Comparison of ENCODE assay signal across 11 cellular contexts in genomic region chr5:59124983-59125960, GRCh38.
DNase-seq lines count a peak whose midpoint lies in the region; ATAC-seq, FAIRE-seq and TF ChIP-seq lines count a peak whose summit lies in the region.
"Had no signal": no experiment of that assay in that cellular context is flagged by ENCODE, and none has a peak within 500 bp of the region (broad histone marks: within the 10 kb centered on the region; RNA-seq: fewer than 3 reads in every experiment).

No MANE protein-coding gene starts in this region.

- peak overlapping the region; percentile 68 for H3K4me2 ChIP-seq in GM23338

- H3K27me3 ChIP-seq in GM23338 (ENCODE audit: insufficient read depth), result no peaks in the 10 kb centered on the region

- no peaks in the 10 kb centered on the region for H3K9me3 Mint-ChIP-seq in GM23338

- no peaks in the 10 kb centered on the region for H3K9me2 ChIP-seq in GM23338 (ENCODE audit: insufficient read depth)

- H3K27me3 Mint-ChIP-seq in GM23338 (ENCODE audit: insufficient read depth, low read depth, poor library complexity), result no peaks in the 10 kb centered on the region

- DNase-seq in AG10803 (ENCODE audit: low read depth) (peak; percentile 35), GM23338 (ENCODE audit: low spot score) (peak; percentile 46), left kidney (ENCODE audit: low read depth, low spot score) (peak; percentile 89), UCSD-AML1 (lab: John Stamatoyannopoulos, UW; ENCODE audit: unreplicated experiment) (no peak)
- DNase-seq: amniotic stem cell, NCI-H1694 had no signal

- no peaks in the 10 kb centered on the region for H3F3A ChIP-seq in GM23338 (replicated peaks; ENCODE audit: low read depth)

- peaks cover 48% of the 10 kb centered on the region for H3K4me1 ChIP-seq in GM23338 (ENCODE audit: insufficient read depth)

- H3K4me3 ChIP-seq in AG10803 (ENCODE audit: low read length), result no peak overlapping the region
- no peak overlapping the region for H3K4me3 ChIP-seq in GM23338

- H3K79me2 ChIP-seq in GM23338 (replicated peaks; ENCODE audit: insufficient read depth), result no peaks in the 10 kb centered on the region

- TF ChIP-seq CTCF in AG10803 (conservative IDR thresholded peaks at IDR 0.05; ENCODE audit: low read length), result no peak
- TF ChIP-seq CTCF in GM23338 (conservative IDR thresholded peaks at IDR 0.05; ENCODE audit: low read depth in 2 of 2), result no peak

- H3K36me3 Mint-ChIP-seq in GM23338 (ENCODE audit: low read depth), result no peaks in the 10 kb centered on the region

- no peaks in the 10 kb centered on the region for H4K20me1 ChIP-seq in GM23338 (replicated peaks; ENCODE audit: insufficient read depth)

- no peaks in the 10 kb centered on the region for H3K36me3 ChIP-seq in GM23338 (ENCODE audit: insufficient read depth)

- no peak for ATAC-seq in GM23338
- no peak for ATAC-seq in HG02571 (IDR thresholded peaks at IDR 0.05; ENCODE audit: unreplicated experiment)
- ATAC-seq in HG02852 (IDR thresholded peaks at IDR 0.05; ENCODE audit: unreplicated experiment), result no peak
- no peak for ATAC-seq in GM21528 (IDR thresholded peaks at IDR 0.05; ENCODE audit: low FRiP score, unreplicated experiment)

- H3K27ac Mint-ChIP-seq in GM23338, result no peak overlapping the region

- peaks cover 2% of the 10 kb centered on the region; the same call in 1 of the 3 replicates for H3K4me1 Mint-ChIP-seq in GM23338

- H3K27ac ChIP-seq in GM23338 (ENCODE audit: low read depth), result peak overlapping the region; percentile 98

- peak; percentile 93 for FAIRE-seq in TTC549 (lab: Jason Lieb, UNC)
- FAIRE-seq: GM12891 had no signal

- H2AFZ ChIP-seq in GM23338, result no peak overlapping the region

- no peak overlapping the region for H3K4me3 Mint-ChIP-seq in GM23338

TF ChIP-seq in GM23338, 12 proteins besides CTCF, POLR2A, EP300 and RAD21:
- no peak for TF ChIP-seq JUNB (IDR thresholded peaks at IDR 0.05; ENCODE audit: unreplicated experiment)
- TF ChIP-seq EZH2phosphoT487 (IDR thresholded peaks at IDR 0.05; ENCODE audit: unreplicated experiment), result no peak
- TF ChIP-seq NANOG (IDR thresholded peaks at IDR 0.05; ENCODE audit: borderline replicate concordance), result no peak
- no peak for TF ChIP-seq EZH2 (IDR thresholded peaks at IDR 0.05; ENCODE audit: low read depth, unreplicated experiment)
- TF ChIP-seq ZNF462 (CRISPR knock-in tag; IDR thresholded peaks at IDR 0.05), result no peak
- TF ChIP-seq ZNF114 (CRISPR knock-in tag; IDR thresholded peaks at IDR 0.05), result no peak
- TF ChIP-seq ETS1 (IDR thresholded peaks at IDR 0.05), result no peak
- TF ChIP-seq CREB1 (CRISPR knock-in tag; IDR thresholded peaks at IDR 0.05; ENCODE audit: low read depth), result no peak
- TF ChIP-seq POLR2AphosphoS5 (IDR thresholded peaks at IDR 0.05; ENCODE audit: low read depth), result no peak
- TF ChIP-seq STAT1 (IDR thresholded peaks at IDR 0.05; ENCODE audit: unreplicated experiment), result no peak
- TF ChIP-seq REST (IDR thresholded peaks at IDR 0.05; ENCODE audit: unreplicated experiment), result no peak
- TF ChIP-seq ZNF331 (CRISPR knock-in tag; IDR thresholded peaks at IDR 0.05; ENCODE audit: low read depth), result no peak
